ENCODE assay signal across 26 cellular contexts in the genomic region with DNA sequence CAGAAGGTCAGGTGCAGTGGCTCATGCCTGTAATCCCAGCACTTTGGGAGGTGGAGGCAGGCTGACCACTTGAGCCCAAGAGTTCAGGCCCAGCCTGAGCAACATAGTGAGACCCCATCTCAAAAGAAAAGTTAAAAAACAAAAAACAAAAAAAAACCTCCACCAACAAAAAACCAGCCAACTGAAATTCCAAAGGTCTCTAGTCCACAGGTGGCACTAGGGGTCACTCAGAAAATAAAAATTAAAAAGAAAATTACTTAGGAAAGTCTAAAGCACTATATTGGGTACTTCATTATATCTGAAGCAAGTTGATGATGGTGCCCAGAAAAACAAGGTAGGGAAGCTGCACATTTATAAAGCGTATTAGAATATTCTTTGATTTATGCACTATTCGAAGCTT. TPM values are rescaled to one million over a fixed set of nuclear protein-coding genes. Genes with fewer than 3 reads are reported as not detected.
DNase-seq lines count a peak whose midpoint lies in the region; ATAC-seq and TF ChIP-seq lines count a peak whose summit lies in the region.
"Had no signal": no experiment of that assay in that cellular context is flagged by ENCODE, and none has a peak within 500 bp of the region (broad histone marks: within the 10 kb centered on the region; RNA-seq: fewer than 3 reads in every experiment).

No MANE protein-coding gene starts in this region.

- H3K27ac Mint-ChIP-seq in dendritic cell treated with granulocyte-macrophage colony-stimulating factor and Interleukin-4, amounts not matched to agents 40 ng/mL and 50 ng/mL, for 4 days: peak overlapping the region; percentile 87
- peak overlapping the region; percentile 57 for H3K27ac Mint-ChIP-seq in stimulated activated memory B cell treated with anti-CD40 and anti-IgM and Interleukin-4, amounts not matched to agents 10 μg/mL and 1 μg/mL and 100 μg/mL, for 72 hours
- no peak overlapping the region for H3K27ac Mint-ChIP-seq in nephron progenitor cell
- H3K27ac Mint-ChIP-seq: activated naive CD4-positive, alpha-beta T cell treated with anti-CD3 and anti-CD28 coated beads for 36 hours; CD4-positive, alpha-beta T cell; memory B cell had no signal

- H3F3A ChIP-seq in PC-3 (ENCODE audit: low read length, unreplicated experiment): no peaks in the 10 kb centered on the region

- H3K9me3 Mint-ChIP-seq in dendritic cell treated with granulocyte-macrophage colony-stimulating factor and Interleukin-4, amounts not matched to agents 40 ng/mL and 50 ng/mL, for 4 days: no peaks in the 10 kb centered on the region
- no peaks in the 10 kb centered on the region for H3K9me3 Mint-ChIP-seq in stimulated activated memory B cell treated with anti-CD40 and anti-IgM and Interleukin-4, amounts not matched to agents 10 μg/mL and 1 μg/mL and 100 μg/mL, for 72 hours
- H3K9me3 Mint-ChIP-seq in nephron progenitor cell: no peaks in the 10 kb centered on the region
- H3K9me3 Mint-ChIP-seq: activated naive CD4-positive, alpha-beta T cell treated with anti-CD3 and anti-CD28 coated beads for 36 hours; activated T-cell treated with anti-CD3 and anti-CD28 coated beads, Interleukin-2, amount 50 U/mL, for 4 hours; CD4-positive, alpha-beta T cell; memory B cell; naive thymus-derived CD4-positive, alpha-beta T cell had no signal

- H3K27me3 ChIP-seq in PC-3 (ENCODE audit: low read length) (no peaks in the 10 kb centered on the region), muscle layer of duodenum (ENCODE audit: low read depth, low read length) (no peaks in the 10 kb centered on the region)
- H3K27me3 ChIP-seq: gastroesophageal sphincter, sigmoid colon, testis had no signal

- DNase-seq in PC-3 (no peak), foreskin fibroblast (no peak), caudate nucleus (lab: John Stamatoyannopoulos, UW) (no peak), nephron progenitor cell (no peak)
- DNase-seq: activated CD8-positive, alpha-beta memory T cell treated with anti-CD3 and anti-CD28 coated beads for 24 hours; activated naive CD4-positive, alpha-beta T cell treated with anti-CD3 and anti-CD28 coated beads for 36 hours; activated T-cell treated with anti-CD3 and anti-CD28 coated beads, Interleukin-2, amount 50 U/mL, for 4 hours; anterior cingulate cortex; CD4-positive, alpha-beta T cell; central memory CD4-positive, alpha-beta T cell; DMS53; kidney glomerular epithelial cell; MV-4-11; naive thymus-derived CD4-positive, alpha-beta T cell; NCI-H345; OCI-M1; SHP77 treated with DMSO at 0.1 percent for 48 hours; sigmoid colon; SW 1271; testis had no signal

- no peaks in the 10 kb centered on the region for H4K20me1 ChIP-seq in PC-3 (ENCODE audit: low read length)

- H3K36me3 Mint-ChIP-seq in dendritic cell treated with granulocyte-macrophage colony-stimulating factor and Interleukin-4, amounts not matched to agents 40 ng/mL and 50 ng/mL, for 4 days (ENCODE audit: low read depth): peaks cover 49% of the 10 kb centered on the region
- no peaks in the 10 kb centered on the region for H3K36me3 Mint-ChIP-seq in stimulated activated memory B cell treated with anti-CD40 and anti-IgM and Interleukin-4, amounts not matched to agents 10 μg/mL and 1 μg/mL and 100 μg/mL, for 72 hours
- H3K36me3 Mint-ChIP-seq in nephron progenitor cell (ENCODE audit: low read depth): no peaks in the 10 kb centered on the region

- 0 out of 2 replicates have a peak overlapping the region, but pooled peaks have one; percentile 30 for H3K4me2 ChIP-seq in PC-3 (ENCODE audit: low read length)
- H3K4me2 ChIP-seq: KMS-11 had no signal

- ATAC-seq in PC-3: no peak
- no peak for ATAC-seq in stimulated activated memory B cell treated with anti-CD40 and anti-IgM and Interleukin-4, amounts not matched to agents 10 μg/mL and 1 μg/mL and 100 μg/mL, for 72 hours
- ATAC-seq: activated T-cell treated with anti-CD3 and anti-CD28 coated beads, Interleukin-2, amount 50 U/mL, for 4 hours; gastroesophageal sphincter; naive thymus-derived CD4-positive, alpha-beta T cell had no signal

- intact Hi-C loops in PC-3 (cut with micrococcal nuclease): no loop called here
- intact Hi-C loops in dendritic cell treated with granulocyte-macrophage colony-stimulating factor and Interleukin-4, amounts not matched to agents 40 ng/mL and 50 ng/mL, for 4 days (cut with micrococcal nuclease): no loop called here

- BruUV-seq in PC-3 (replicated peaks; lab: Mats Ljungman, UMichigan): no TSS peak

- H3K4me3 Mint-ChIP-seq in dendritic cell treated with granulocyte-macrophage colony-stimulating factor and Interleukin-4, amounts not matched to agents 40 ng/mL and 50 ng/mL, for 4 days: no peak overlapping the region
- H3K4me3 Mint-ChIP-seq in stimulated activated memory B cell treated with anti-CD40 and anti-IgM and Interleukin-4, amounts not matched to agents 10 μg/mL and 1 μg/mL and 100 μg/mL, for 72 hours: no peak overlapping the region
- no peak overlapping the region for H3K4me3 Mint-ChIP-seq in nephron progenitor cell
- H3K4me3 Mint-ChIP-seq: activated naive CD4-positive, alpha-beta T cell treated with anti-CD3 and anti-CD28 coated beads for 36 hours; activated T-cell treated with anti-CD3 and anti-CD28 coated beads, Interleukin-2, amount 50 U/mL, for 4 hours; CD4-positive, alpha-beta T cell; memory B cell had no signal

- peaks cover 24% of the 10 kb centered on the region; the same call in 1 of the 2 replicates for H3K79me2 ChIP-seq in PC-3 (ENCODE audit: low read length)

- peaks cover 80% of the 10 kb centered on the region for H3K4me1 ChIP-seq in PC-3 (ENCODE audit: insufficient read depth, low read length)
- peaks cover 0 to 15% of the 10 kb centered on the region in 2 donors for H3K4me1 ChIP-seq in muscle layer of duodenum (ENCODE audit: control insufficient read depth in 1 of 2, insufficient read depth in 2 of 2, low read length in 2 of 2)

- CTCF ChIA-PET in PC-3 (lab: Charles Lee): no interaction called here

- H3K4me3 ChIP-seq in PC-3 (ENCODE audit: low read length) (no peak overlapping the region), muscle layer of duodenum (ENCODE audit: low read depth in 1 of 2, low read length in 2 of 2) (no peak overlapping the region), foreskin fibroblast (ENCODE audit: low read depth in 1 of 2, low read length in 2 of 2) (no peak overlapping the region)
- H3K4me3 ChIP-seq: gastroesophageal sphincter, sigmoid colon, testis had no signal

- no peaks in the 10 kb centered on the region for H3K9me3 ChIP-seq in PC-3 (ENCODE audit: low read length)
- no peaks in the 10 kb centered on the region for H3K9me3 ChIP-seq in muscle layer of duodenum (ENCODE audit: control insufficient read depth in 1 of 2, low read length in 2 of 2)
- H3K9me3 ChIP-seq: gastroesophageal sphincter, sigmoid colon, testis had no signal

- H3K4me1 Mint-ChIP-seq in dendritic cell treated with granulocyte-macrophage colony-stimulating factor and Interleukin-4, amounts not matched to agents 40 ng/mL and 50 ng/mL, for 4 days (ENCODE audit: low read depth): peaks cover 78% of the 10 kb centered on the region
- peaks cover 28% of the 10 kb centered on the region for H3K4me1 Mint-ChIP-seq in stimulated activated memory B cell treated with anti-CD40 and anti-IgM and Interleukin-4, amounts not matched to agents 10 μg/mL and 1 μg/mL and 100 μg/mL, for 72 hours
- peaks cover 31% of the 10 kb centered on the region for H3K4me1 Mint-ChIP-seq in nephron progenitor cell

- no peak overlapping the region for H3K9ac ChIP-seq in PC-3 (ENCODE audit: low read length)
- H3K9ac ChIP-seq: KMS-11 had no signal

- TF ChIP-seq CTCF in PC-3 (conservative IDR thresholded peaks at IDR 0.05; ENCODE audit: low read depth, low read length) (no peak), foreskin fibroblast (IDR thresholded peaks at IDR 0.05; ENCODE audit: low read depth, low read length) (no peak), nephron progenitor cell (IDR thresholded peaks at IDR 0.05) (no peak)

- H3K27me3 Mint-ChIP-seq in dendritic cell treated with granulocyte-macrophage colony-stimulating factor and Interleukin-4, amounts not matched to agents 40 ng/mL and 50 ng/mL, for 4 days: no peaks in the 10 kb centered on the region
- no peaks in the 10 kb centered on the region for H3K27me3 Mint-ChIP-seq in stimulated activated memory B cell treated with anti-CD40 and anti-IgM and Interleukin-4, amounts not matched to agents 10 μg/mL and 1 μg/mL and 100 μg/mL, for 72 hours
- no peaks in the 10 kb centered on the region for H3K27me3 Mint-ChIP-seq in nephron progenitor cell (ENCODE audit: low read depth, poor library complexity)
- H3K27me3 Mint-ChIP-seq: CD4-positive, alpha-beta T cell; memory B cell; naive thymus-derived CD4-positive, alpha-beta T cell had no signal

- POLR2A ChIA-PET in PC-3 (lab: Charles Lee; ENCODE audit: unreplicated experiment): no interaction called here

- H3K27ac ChIP-seq in PC-3 (ENCODE audit: low read length): peak overlapping the region; percentile 91
- H3K27ac ChIP-seq in muscle layer of duodenum (ENCODE audit: low read length): peak overlapping the region; percentile 53
- no peak overlapping the region for H3K27ac ChIP-seq in caudate nucleus (ENCODE audit: low read depth, low read length)
- H3K27ac ChIP-seq: KMS-11, testis had no signal

- no peaks in the 10 kb centered on the region for H3K9me2 ChIP-seq in PC-3 (replicated peaks; ENCODE audit: low read length)

- no peak overlapping the region for H2AFZ ChIP-seq in PC-3 (ENCODE audit: low read length)

- H3K36me3 ChIP-seq in PC-3 (ENCODE audit: low read depth, low read length) (0 out of 2 replicates have a peak, but pooled peaks cover 3% of the 10 kb centered on the region), muscle layer of duodenum (ENCODE audit: control insufficient read depth in 1 of 2, insufficient read depth in 2 of 2, low read length in 2 of 2) (no peaks in the 10 kb centered on the region)
- H3K36me3 ChIP-seq: gastroesophageal sphincter, sigmoid colon had no signal

RNA-seq across cellular contexts. Expression of a gene that starts 26.9 kb away (rescaled TPM):
- total RNA-seq in PC-3 (2014; rRNA removed): 43.3 and 51.1 TPM in 2 replicates
